In the genomic region with DNA sequence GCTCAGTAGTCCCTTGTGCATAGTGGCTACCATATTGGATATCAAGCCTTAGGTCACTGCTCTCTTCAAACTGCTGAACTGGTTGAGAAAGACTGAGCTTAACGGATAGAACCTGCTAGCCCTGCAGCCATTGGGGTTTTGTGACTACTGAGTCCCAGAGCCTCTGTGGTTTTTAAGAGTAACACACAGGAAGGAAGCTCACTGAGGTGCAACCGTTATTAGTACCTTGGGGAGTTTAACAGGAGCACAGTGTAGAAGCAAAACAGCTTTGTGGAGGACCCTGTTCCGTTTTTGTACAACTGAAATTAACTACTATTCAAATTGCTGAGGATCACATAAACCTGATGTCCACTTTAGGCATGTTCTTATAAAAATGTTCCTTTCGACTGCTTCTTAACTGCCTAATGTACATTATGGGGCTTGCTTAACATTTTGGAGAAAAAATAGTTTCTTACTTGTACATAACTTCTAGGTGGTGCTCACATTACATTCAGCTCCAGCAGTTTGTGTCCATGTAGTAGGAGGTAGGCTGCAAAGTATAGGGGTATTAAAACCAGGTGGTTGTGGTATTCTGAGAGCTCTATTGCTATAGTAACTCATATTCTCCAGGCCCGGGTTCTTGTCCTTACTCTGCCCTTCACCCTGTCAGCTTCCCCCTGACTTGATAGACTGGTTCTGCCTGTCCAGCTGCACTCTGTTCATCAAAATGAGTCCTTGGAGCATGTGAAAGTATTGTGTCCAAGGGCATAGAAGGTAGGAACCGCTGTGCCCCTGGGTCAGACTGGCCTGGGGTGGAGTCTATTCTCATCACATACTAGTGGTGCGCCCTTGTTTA, we compare ENCODE assay signal across 8 cellular contexts. TPM values are rescaled to one million over a fixed set of nuclear protein-coding genes. Genes with fewer than 3 reads are reported as not detected.
DNase-seq lines count a peak whose midpoint lies in the region; ATAC-seq lines count a peak whose summit lies in the region.

No MANE protein-coding gene starts in this region.

- no peaks in the 10 kb centered on the region for H3K27me3 Mint-ChIP-seq in T-helper 2 cell treated with Interferon-gamma antibody and Interleukin-4, amounts not matched to agents 5 μg/mL and 100 μg/mL, for 36 hours (ENCODE audit: low read depth)

- H3K36me3 Mint-ChIP-seq in T-helper 2 cell treated with Interferon-gamma antibody and Interleukin-4, amounts not matched to agents 5 μg/mL and 100 μg/mL, for 36 hours (ENCODE audit: low read depth): peaks cover 38% of the 10 kb centered on the region

- peak overlapping the region; percentile 61 for H3K4me3 Mint-ChIP-seq in T-helper 2 cell treated with Interferon-gamma antibody and Interleukin-4, amounts not matched to agents 5 μg/mL and 100 μg/mL, for 36 hours

- peak overlapping the region; percentile 88 for H3K27ac Mint-ChIP-seq in T-helper 2 cell treated with Interferon-gamma antibody and Interleukin-4, amounts not matched to agents 5 μg/mL and 100 μg/mL, for 36 hours

- ATAC-seq in GM19324 (IDR thresholded peaks at IDR 0.05; ENCODE audit: low FRiP score, unreplicated experiment): peak; percentile 84
- ATAC-seq in HG03135 (IDR thresholded peaks at IDR 0.05; ENCODE audit: unreplicated experiment): peak; percentile 84

- H3K9me3 Mint-ChIP-seq in T-helper 2 cell treated with Interferon-gamma antibody and Interleukin-4, amounts not matched to agents 5 μg/mL and 100 μg/mL, for 36 hours: no peaks in the 10 kb centered on the region

- H3K4me1 Mint-ChIP-seq in T-helper 2 cell treated with Interferon-gamma antibody and Interleukin-4, amounts not matched to agents 5 μg/mL and 100 μg/mL, for 36 hours (ENCODE audit: low read depth): peaks cover 71% of the 10 kb centered on the region

- intact Hi-C loops in cardiac septum (cut with DNase I): no loop called here

- DNase-seq in DMS53 (lab: John Stamatoyannopoulos, UW): peak; percentile 48
- DNase-seq in T-helper 2 cell treated with Interferon-gamma antibody and Interleukin-4, amounts not matched to agents 5 μg/mL and 100 μg/mL, for 36 hours (ENCODE audit: low spot score): no peak
- DNase-seq in NCI-H1436 (lab: John Stamatoyannopoulos, UW): no peak
- DNase-seq in OCI-M1 (lab: John Stamatoyannopoulos, UW): no peak
- no peak for DNase-seq in cardiac septum (ENCODE audit: low spot score)
- DNase-seq in activated gamma-delta T cell (lab: John Stamatoyannopoulos, UW): no peak

RNA-seq across cellular contexts. Expression of a gene that starts 17.3 kb away (rescaled TPM):
- 10.8 TPM for total RNA-seq in cardiac septum

RNA-seq across cellular contexts. Expression of a gene that starts 43.7 kb away (rescaled TPM):
- total RNA-seq in cardiac septum: 12.9 TPM

RNA-seq across cellular contexts. Expression of a gene that starts 44.0 kb away (rescaled TPM):
- 17.0 TPM for total RNA-seq in cardiac septum
